Comparison of ENCODE assay signal across 18 cellular contexts in genomic region chr10:26650406-26650805, GRCh38. TPM values are rescaled to one million over a fixed set of nuclear protein-coding genes. Genes with fewer than 3 reads are reported as not detected.
DNase-seq lines count a peak whose midpoint lies in the region; ATAC-seq, FAIRE-seq and TF ChIP-seq lines count a peak whose summit lies in the region.
"Had no signal": no experiment of that assay in that cellular context is flagged by ENCODE, and none has a peak within 500 bp of the region (broad histone marks: within the 10 kb centered on the region; RNA-seq: fewer than 3 reads in every experiment).

No MANE protein-coding gene starts in this region.

- H3K4me3 ChIP-seq in OCI-LY3 (ENCODE audit: low read length) (no peak overlapping the region), GM12878 (no peak overlapping the region), spleen (no peak overlapping the region)
- H3K4me3 ChIP-seq: BLaER1, GM23338 had no signal

- BruUV-seq in GM12878 (replicated peaks; lab: Mats Ljungman, UMichigan): no TSS peak

- H2AFZ ChIP-seq in OCI-LY3 (ENCODE audit: low read depth, low read length) (peak overlapping the region; percentile 11; the same call in 1 of the 2 replicates), GM12878 (ENCODE audit: control insufficient read depth, low read depth, low read length) (no peak overlapping the region)

- TF ChIP-seq POLR2A in GM12878 (IDR thresholded peaks at IDR 0.05; ENCODE audit: low read depth, low read length): no peak
- no peak for TF ChIP-seq POLR2A in spleen (IDR thresholded peaks at IDR 0.05)

- H3K36me3 ChIP-seq in OCI-LY3 (replicated peaks; ENCODE audit: low read depth, low read length): no peaks in the 10 kb centered on the region
- H3K36me3 ChIP-seq in GM12878 (ENCODE audit: control insufficient read depth in 2 of 2, insufficient read depth in 2 of 2, low read length in 1 of 2): no peaks in the 10 kb centered on the region
- H3K36me3 ChIP-seq in spleen: no peaks in the 10 kb centered on the region
- H3K36me3 ChIP-seq: BLaER1 had no signal

- intact Hi-C loops in GM12878 (cut with micrococcal nuclease; ENCODE audit: unreplicated experiment) (no loop called here), Right ventricle myocardium superior (cut with DNase I) (no loop called here), spleen (cut with DNase I; ENCODE audit: low total_unique reads) (no loop called here)

- POLR2A ChIA-PET in GM12878 (lab: Charles Lee): interaction anchor here (0.7 kb wide), 1 partner anchor 26 kb away, joined by 3 read pairs; no protein-coding TSS in a partner anchor

- WGBS in GM12878 (ENCODE audit: insufficient coverage, insufficient replicate concordance, low lambda C conversion rate, missing lambda C conversion rate): 7% methylated on average over 4 of the region's 4 CpGs
- WGBS in spleen, 5 donors: 74 to 92% (median 82%) methylated on average over 4 of the region's 4 CpGs

- H3K27me3 ChIP-seq in OCI-LY3 (ENCODE audit: low read depth, low read length) (no peaks in the 10 kb centered on the region), GM12878 (replicated peaks in 1 of 2; ENCODE audit: control insufficient read depth in 2 of 2, insufficient read depth in 2 of 2, low read length in 1 of 2) (no peaks in the 10 kb centered on the region), spleen (replicated peaks in 1 of 7) (no peaks in the 10 kb centered on the region)
- H3K27me3 ChIP-seq: BLaER1 had no signal

- H3K27ac ChIP-seq in OCI-LY3 (ENCODE audit: low read length) (no peak overlapping the region), GM12878 (ENCODE audit: control insufficient read depth, insufficient read depth) (no peak overlapping the region), spleen (no peak overlapping the region)
- H3K27ac ChIP-seq: BLaER1 had no signal

- CTCF ChIA-PET in GM12878 (lab: Yijun Ruan, JAX): interaction anchor here (0.6 to 1.1 kb wide), 2 partner anchors 17 to 1101 kb away, joined by 3 to 4 read pairs; no protein-coding TSS in a partner anchor

- H3K9ac ChIP-seq in OCI-LY3 (ENCODE audit: low read length): no peak overlapping the region
- no peak overlapping the region for H3K9ac ChIP-seq in GM12878 (ENCODE audit: control insufficient read depth, insufficient read depth, low read length)
- H3K9ac ChIP-seq: BLaER1 had no signal

- H3K4me2 ChIP-seq in OCI-LY3 (ENCODE audit: low read length): peak overlapping the region; percentile 38
- no peak overlapping the region for H3K4me2 ChIP-seq in GM12878 (ENCODE audit: control insufficient read depth, insufficient read depth)
- H3K4me2 ChIP-seq: BLaER1, GM23338 had no signal

- no peak for FAIRE-seq in GM12878 (lab: Jason Lieb, UNC)
- FAIRE-seq: GM12892, GM18507, H54 had no signal

- H3K9me3 ChIP-seq in OCI-LY3 (ENCODE audit: insufficient read depth, low read length) (no peaks in the 10 kb centered on the region), GM12878 (replicated peaks; ENCODE audit: control insufficient read depth, insufficient read depth, low read length) (no peaks in the 10 kb centered on the region), spleen (no peaks in the 10 kb centered on the region)
- H3K9me3 ChIP-seq: BLaER1 had no signal

- TF ChIP-seq CTCF in OCI-LY3 (IDR thresholded peaks at IDR 0.05; ENCODE audit: low read depth, low read length): no peak
- no peak for TF ChIP-seq CTCF in GM12878 (IDR thresholded peaks at IDR 0.05 in 2 of 3, conservative IDR thresholded peaks at IDR 0.05 in 1 of 3; ENCODE audit: control insufficient read depth in 2 of 3, extremely low read depth in 1 of 3, insufficient read depth in 1 of 3, low read depth in 3 of 3, low read length in 3 of 3)
- no peak for TF ChIP-seq CTCF in spleen (IDR thresholded peaks at IDR 0.05 in 8 of 11, conservative IDR thresholded peaks at IDR 0.05 in 3 of 11)

- DNase-seq in NCI-H2171 treated with DMSO at 0.1 percent for 48 hours (lab: John Stamatoyannopoulos, UW): peak; percentile 15
- DNase-seq in NCI-H2171 (lab: John Stamatoyannopoulos, UW): no peak
- DNase-seq in GM12878 (ENCODE audit: low read depth, low spot score): no peak
- no peak for DNase-seq in Right ventricle myocardium superior
- DNase-seq in spleen: no peak
- no peak for DNase-seq in retina
- DNase-seq: 8988T; CD4-positive, alpha-beta memory T cell; DMS53; DND-41; EL; HCEC 1CT had no signal

- H3K79me2 ChIP-seq in OCI-LY3 (ENCODE audit: low read length) (no peaks in the 10 kb centered on the region), GM12878 (ENCODE audit: control insufficient read depth, insufficient read depth, low read length) (no peaks in the 10 kb centered on the region)

- ATAC-seq in GM12878 (no peak), Right ventricle myocardium superior (ENCODE audit: poor library complexity) (no peak)
- ATAC-seq: GM23338 had no signal

- RAD21 ChIA-PET in GM12878 (lab: Charles Lee; ENCODE audit: unreplicated experiment): interaction anchor here (1.4 kb wide), 1 partner anchor 21 kb away, joined by 4 read pairs; no protein-coding TSS in a partner anchor

- SMC1A ChIA-PET in GM12878 (lab: Charles Lee; ENCODE audit: uncharacterized antibody, unreplicated experiment): no interaction called here

- H3K4me1 ChIP-seq in OCI-LY3 (ENCODE audit: low read length): peaks cover 12% of the 10 kb centered on the region
- no peaks in the 10 kb centered on the region for H3K4me1 ChIP-seq in GM12878 (ENCODE audit: control insufficient read depth, insufficient read depth, low read length)
- H3K4me1 ChIP-seq in spleen: no peaks in the 10 kb centered on the region
- H3K4me1 ChIP-seq: BLaER1 had no signal

- TF ChIP-seq RAD21 in GM12878 (IDR thresholded peaks at IDR 0.05; ENCODE audit: insufficient read depth, low read depth, low read length): no peak

- TF ChIP-seq EP300 in GM12878 (IDR thresholded peaks at IDR 0.05; ENCODE audit: borderline replicate concordance in 1 of 2, control insufficient read depth in 1 of 2, low read depth in 2 of 2, low read length in 2 of 2): no peak

- no peaks in the 10 kb centered on the region for H4K20me1 ChIP-seq in OCI-LY3 (ENCODE audit: insufficient read depth, low read length)
- no peaks in the 10 kb centered on the region for H4K20me1 ChIP-seq in GM12878 (ENCODE audit: control insufficient read depth, insufficient read depth)
- H4K20me1 ChIP-seq: BLaER1 had no signal

- in situ Hi-C loops in GM12878 (cut with MboI): no loop called here

TF ChIP-seq in GM12878, 131 proteins besides CTCF, POLR2A, EP300 and RAD21:
- TF ChIP-seq SPI1 (IDR thresholded peaks at IDR 0.05; ENCODE audit: borderline replicate concordance, insufficient read depth, low read depth, low read length) (0 out of 2 replicates have a peak, but pooled peaks have one; percentile 42), ZNF207 (IDR thresholded peaks at IDR 0.05; ENCODE audit: borderline replicate concordance) (no peak), HDAC2 (IDR thresholded peaks at IDR 0.05) (no peak), IKZF2 (IDR thresholded peaks at IDR 0.05) (no peak)

RNA-seq across cellular contexts. Expression of gene PDSS1, which starts 47.1 kb away (rescaled TPM):
- total RNA-seq in GM12878 (2013; cell fraction: nucleolus; rRNA removed): 35.8 and 37.0 TPM in 2 replicates
- total RNA-seq in GM12878 (2014; rRNA removed): 33.6 and 38.2 TPM in 2 replicates
- 26.6 and 30.1 TPM in 2 replicates for total RNA-seq in GM12878 (2014; rRNA removed; fragmentation: Illumina TruSeq; extraction: Trizol)
- 23.9 and 25.4 TPM in 2 replicates for total RNA-seq in GM12878 (2021)
- polyA plus RNA-seq in GM12878 (2011; ENCODE audit: low read depth): 11.2 TPM
- polyA plus RNA-seq in GM12878 (2011; rRNA removed): 46.4 and 47.9 TPM in 2 replicates
- 29.2 and 30.5 TPM in 2 replicates for polyA plus RNA-seq in GM12878 (2011; cell fraction: cytosol; rRNA removed)
- 47.3 and 62.4 TPM in 2 replicates for polyA plus RNA-seq in GM12878 (2011; cell fraction: nucleus; rRNA removed)
- 9.5 and 10.3 TPM in 2 replicates for polyA plus RNA-seq in GM12878 (2012)
- 38.2 and 50.6 TPM in 2 replicates for polyA plus RNA-seq in GM12878 (2014; fragmentation: Illumina TruSeq; extraction: Trizol)
- polyA plus RNA-seq in GM12878 (2014; fragmentation: Nextera tagmentation; extraction: Ambion mirVana): 10 to 100 TPM; 12.2 to 23.5 TPM
- 40.0 and 45.9 TPM in 2 replicates for polyA plus RNA-seq in GM12878 (2014; rRNA removed)
- 10 to 100 TPM; 41.0 to 48.2 TPM for polyA plus RNA-seq in GM12878 (2016; fragmentation: Nextera tagmentation; extraction: Ambion mirVana)
- polyA minus RNA-seq in GM12878 (2011; rRNA and poly(A)+ RNA removed): 34.1 and 36.5 TPM in 2 replicates
- polyA minus RNA-seq in GM12878 (2011; cell fraction: cytosol; rRNA and poly(A)+ RNA removed): 9.5 and 10.4 TPM in 2 replicates
- 18.0 and 26.7 TPM in 2 replicates for polyA minus RNA-seq in GM12878 (2011; cell fraction: nucleus; rRNA and poly(A)+ RNA removed)
- 4.5 TPM for total RNA-seq in Right ventricle myocardium superior
- 1 to 10 TPM; 2.9 to 8.4 (median 6.9) TPM for total RNA-seq in spleen
- 1 to 10 TPM; 7.3 to 7.5 (median 7.4) TPM for polyA plus RNA-seq in spleen
